Comparison of ENCODE assay signal across 16 cellular contexts in the genomic region with DNA sequence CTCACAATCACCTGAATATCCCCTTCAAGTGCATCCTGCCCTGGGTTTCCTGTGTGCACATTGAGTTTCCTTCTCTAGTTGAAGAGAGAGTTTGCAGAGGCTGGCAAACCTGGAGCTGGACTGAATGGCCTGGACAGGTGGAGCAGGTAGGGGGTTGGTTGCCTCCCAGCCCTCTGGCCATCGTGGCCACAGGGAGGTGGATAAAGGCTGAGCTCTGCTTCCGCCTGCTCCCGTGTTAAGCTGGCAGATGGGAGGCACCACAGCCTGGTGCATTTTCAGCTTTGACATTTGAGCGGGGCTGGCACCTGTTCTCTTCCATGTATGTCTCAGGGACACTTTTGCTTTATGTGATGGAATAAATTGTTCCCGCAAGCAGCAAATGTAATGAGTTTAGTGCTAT. TPM values are rescaled to one million over a fixed set of nuclear protein-coding genes. Genes with fewer than 3 reads are reported as not detected.
DNase-seq lines count a peak whose midpoint lies in the region; ATAC-seq and TF ChIP-seq lines count a peak whose summit lies in the region.
"Had no signal": no experiment of that assay in that cellular context is flagged by ENCODE, and none has a peak within 500 bp of the region (broad histone marks: within the 10 kb centered on the region; RNA-seq: fewer than 3 reads in every experiment).

No MANE protein-coding gene starts in this region.

- no peaks in the 10 kb centered on the region for H3K9me3 ChIP-seq in ascending aorta

- no peaks in the 10 kb centered on the region for H3K27me3 ChIP-seq in ascending aorta

- H3K4me1 Mint-ChIP-seq in activated naive CD4-positive, alpha-beta T cell treated with anti-CD3 and anti-CD28 coated beads for 36 hours (ENCODE audit: low read depth) = peaks cover 44% of the 10 kb centered on the region

- no peaks in the 10 kb centered on the region for H3K9me3 Mint-ChIP-seq in activated naive CD4-positive, alpha-beta T cell treated with anti-CD3 and anti-CD28 coated beads for 36 hours
- H3K9me3 Mint-ChIP-seq: activated naive CD8-positive, alpha-beta T cell treated with anti-CD3 and anti-CD28 coated beads, Interleukin-2, amount 10 ng/mL, durations not matched to agents 7 days and 5 days; activated T-cell treated with anti-CD3 and anti-CD28 coated beads, Interleukin-2, amount 50 U/mL, for 24 hours; CD8-positive, alpha-beta memory T cell; immature natural killer cell; nephron progenitor cell had no signal

- no peak overlapping the region for H3K4me3 Mint-ChIP-seq in activated naive CD4-positive, alpha-beta T cell treated with anti-CD3 and anti-CD28 coated beads for 36 hours
- H3K4me3 Mint-ChIP-seq: activated naive CD8-positive, alpha-beta T cell treated with anti-CD3 and anti-CD28 coated beads, Interleukin-2, amount 10 ng/mL, durations not matched to agents 7 days and 5 days; activated T-cell treated with anti-CD3 and anti-CD28 coated beads, Interleukin-2, amount 50 U/mL, for 24 hours; CD8-positive, alpha-beta memory T cell; immature natural killer cell; nephron progenitor cell had no signal

- no peaks in the 10 kb centered on the region for H3K27me3 Mint-ChIP-seq in activated naive CD4-positive, alpha-beta T cell treated with anti-CD3 and anti-CD28 coated beads for 36 hours (ENCODE audit: low read depth)
- H3K27me3 Mint-ChIP-seq: activated naive CD8-positive, alpha-beta T cell treated with anti-CD3 and anti-CD28 coated beads, Interleukin-2, amount 10 ng/mL, durations not matched to agents 7 days and 5 days; activated T-cell treated with anti-CD3 and anti-CD28 coated beads, Interleukin-2, amount 50 U/mL, for 24 hours; CD8-positive, alpha-beta memory T cell had no signal

- H3K27ac Mint-ChIP-seq in activated naive CD4-positive, alpha-beta T cell treated with anti-CD3 and anti-CD28 coated beads for 36 hours = no peak overlapping the region
- H3K27ac Mint-ChIP-seq: activated naive CD8-positive, alpha-beta T cell treated with anti-CD3 and anti-CD28 coated beads, Interleukin-2, amount 10 ng/mL, durations not matched to agents 7 days and 5 days; activated T-cell treated with anti-CD3 and anti-CD28 coated beads, Interleukin-2, amount 50 U/mL, for 24 hours; nephron progenitor cell had no signal

- TF ChIP-seq CTCF in ascending aorta (IDR thresholded peaks at IDR 0.05) = no peak

- H3K36me3 Mint-ChIP-seq in activated naive CD4-positive, alpha-beta T cell treated with anti-CD3 and anti-CD28 coated beads for 36 hours (ENCODE audit: low read depth) = no peaks in the 10 kb centered on the region

- peak overlapping the region in 1 of 2 donors; percentile 15 for H3K4me3 ChIP-seq in ascending aorta

- H3K4me1 ChIP-seq in ascending aorta = peaks cover 29 to 94% of the 10 kb centered on the region in 2 donors

- CTCF ChIA-PET in activated naive CD4-positive, alpha-beta T cell treated with anti-CD3 and anti-CD28 coated beads for 36 hours (lab: Charles Lee) = interaction anchor here (0.8 to 1.5 kb wide), 4 partner anchors 34 to 114 kb away, joined by 3 to 5 read pairs (median 4); no protein-coding TSS in a partner anchor

- H3K36me3 ChIP-seq in ascending aorta = peaks cover 11 to 29% of the 10 kb centered on the region in 2 donors

- DNase-seq in NCI-H748 (lab: John Stamatoyannopoulos, UW; ENCODE audit: unreplicated experiment) = peak; percentile 61
- DNase-seq in NCI-H748 treated with DMSO at 0.1 percent for 48 hours (lab: John Stamatoyannopoulos, UW) = no peak
- DNase-seq in NCI-H2107 (lab: John Stamatoyannopoulos, UW) = peak; percentile 86
- peak in 1 of 2 donors; percentile 2 for DNase-seq in ascending aorta (ENCODE audit: low spot score in 2 of 2)
- DNase-seq in RPMI8226 = no peak
- DNase-seq in activated naive CD4-positive, alpha-beta T cell treated with anti-CD3 and anti-CD28 coated beads for 36 hours = no peak
- DNase-seq: activated CD4-positive, alpha-beta T cell treated with anti-CD3 and anti-CD28 coated beads for 4 hours; activated naive CD8-positive, alpha-beta T cell treated with anti-CD3 and anti-CD28 coated beads, Interleukin-2, amount 10 ng/mL, durations not matched to agents 7 days and 5 days; activated T-cell treated with anti-CD3 and anti-CD28 coated beads, Interleukin-2, amount 50 U/mL, for 24 hours; CD8-positive, alpha-beta memory T cell; immature natural killer cell; NCI-H526 treated with DMSO at 0.1 percent for 48 hours; nephron progenitor cell; Right ventricle myocardium superior had no signal

- H3K27ac ChIP-seq in ascending aorta = peak overlapping the region; percentile 92 to 93
- peak overlapping the region; percentile 10 for H3K27ac ChIP-seq in temporal lobe (ENCODE audit: low read depth, low read length)

- intact Hi-C loops in ascending aorta (cut with DNase I) = loop anchor here (2.0 to 5.0 kb wide), 2 partner anchors 15 to 116 kb away; no protein-coding TSS in a partner anchor
- intact Hi-C loops in activated naive CD4-positive, alpha-beta T cell treated with anti-CD3 and anti-CD28 coated beads for 36 hours (cut with micrococcal nuclease) = no loop called here

- ATAC-seq in SK-N-SH treated with all-trans-retinoic acid at 6 μM for 48 hours = no peak

TF ChIP-seq in SK-N-SH treated with all-trans-retinoic acid at 6 μM for 48 hours, 23 proteins besides CTCF, POLR2A, EP300 and RAD21 (continues in another document):
- TF ChIP-seq ZNF565 (CRISPR knock-in tag; conservative IDR thresholded peaks at IDR 0.05; ENCODE audit: low read depth) (no peak), ISL1 (CRISPR knock-in tag; IDR thresholded peaks at IDR 0.05) (no peak), RARB (CRISPR knock-in tag; IDR thresholded peaks at IDR 0.05) (no peak), SNAI2 (CRISPR knock-in tag; IDR thresholded peaks at IDR 0.05) (no peak), PPARA (CRISPR knock-in tag; IDR thresholded peaks at IDR 0.05; ENCODE audit: borderline replicate concordance) (no peak), CSDC2 (CRISPR knock-in tag; IDR thresholded peaks at IDR 0.05) (no peak), ZC3H10 (CRISPR knock-in tag; IDR thresholded peaks at IDR 0.05) (no peak), TCF4 (CRISPR knock-in tag; IDR thresholded peaks at IDR 0.05; ENCODE audit: borderline replicate concordance) (no peak), GLIS3 (CRISPR knock-in tag; IDR thresholded peaks at IDR 0.05) (no peak), ZFP30 (CRISPR knock-in tag; IDR thresholded peaks at IDR 0.05) (no peak), ZNF8 (CRISPR knock-in tag; IDR thresholded peaks at IDR 0.05) (no peak), OSR1 (CRISPR knock-in tag; IDR thresholded peaks at IDR 0.05) (no peak), TOX (CRISPR knock-in tag; IDR thresholded peaks at IDR 0.05; ENCODE audit: borderline replicate concordance) (no peak)
- TF ChIP-seq, protein P1, sequence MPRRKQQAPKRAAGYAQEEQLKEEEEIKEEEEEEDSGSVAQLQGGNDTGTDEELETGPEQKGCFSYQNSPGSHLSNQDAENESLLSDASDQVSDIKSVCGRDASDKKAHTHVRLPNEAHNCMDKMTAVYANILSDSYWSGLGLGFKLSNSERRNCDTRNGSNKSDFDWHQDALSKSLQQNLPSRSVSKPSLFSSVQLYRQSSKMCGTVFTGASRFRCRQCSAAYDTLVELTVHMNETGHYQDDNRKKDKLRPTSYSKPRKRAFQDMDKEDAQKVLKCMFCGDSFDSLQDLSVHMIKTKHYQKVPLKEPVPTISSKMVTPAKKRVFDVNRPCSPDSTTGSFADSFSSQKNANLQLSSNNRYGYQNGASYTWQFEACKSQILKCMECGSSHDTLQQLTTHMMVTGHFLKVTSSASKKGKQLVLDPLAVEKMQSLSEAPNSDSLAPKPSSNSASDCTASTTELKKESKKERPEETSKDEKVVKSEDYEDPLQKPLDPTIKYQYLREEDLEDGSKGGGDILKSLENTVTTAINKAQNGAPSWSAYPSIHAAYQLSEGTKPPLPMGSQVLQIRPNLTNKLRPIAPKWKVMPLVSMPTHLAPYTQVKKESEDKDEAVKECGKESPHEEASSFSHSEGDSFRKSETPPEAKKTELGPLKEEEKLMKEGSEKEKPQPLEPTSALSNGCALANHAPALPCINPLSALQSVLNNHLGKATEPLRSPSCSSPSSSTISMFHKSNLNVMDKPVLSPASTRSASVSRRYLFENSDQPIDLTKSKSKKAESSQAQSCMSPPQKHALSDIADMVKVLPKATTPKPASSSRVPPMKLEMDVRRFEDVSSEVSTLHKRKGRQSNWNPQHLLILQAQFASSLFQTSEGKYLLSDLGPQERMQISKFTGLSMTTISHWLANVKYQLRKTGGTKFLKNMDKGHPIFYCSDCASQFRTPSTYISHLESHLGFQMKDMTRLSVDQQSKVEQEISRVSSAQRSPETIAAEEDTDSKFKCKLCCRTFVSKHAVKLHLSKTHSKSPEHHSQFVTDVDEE (CRISPR knock-in tag; IDR thresholded peaks at IDR 0.05) = no peak
- TF ChIP-seq, protein P2, sequence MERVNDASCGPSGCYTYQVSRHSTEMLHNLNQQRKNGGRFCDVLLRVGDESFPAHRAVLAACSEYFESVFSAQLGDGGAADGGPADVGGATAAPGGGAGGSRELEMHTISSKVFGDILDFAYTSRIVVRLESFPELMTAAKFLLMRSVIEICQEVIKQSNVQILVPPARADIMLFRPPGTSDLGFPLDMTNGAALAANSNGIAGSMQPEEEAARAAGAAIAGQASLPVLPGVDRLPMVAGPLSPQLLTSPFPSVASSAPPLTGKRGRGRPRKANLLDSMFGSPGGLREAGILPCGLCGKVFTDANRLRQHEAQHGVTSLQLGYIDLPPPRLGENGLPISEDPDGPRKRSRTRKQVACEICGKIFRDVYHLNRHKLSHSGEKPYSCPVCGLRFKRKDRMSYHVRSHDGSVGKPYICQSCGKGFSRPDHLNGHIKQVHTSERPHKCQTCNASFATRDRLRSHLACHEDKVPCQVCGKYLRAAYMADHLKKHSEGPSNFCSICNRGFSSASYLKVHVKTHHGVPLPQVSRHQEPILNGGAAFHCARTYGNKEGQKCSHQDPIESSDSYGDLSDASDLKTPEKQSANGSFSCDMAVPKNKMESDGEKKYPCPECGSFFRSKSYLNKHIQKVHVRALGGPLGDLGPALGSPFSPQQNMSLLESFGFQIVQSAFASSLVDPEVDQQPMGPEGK (CRISPR knock-in tag; IDR thresholded peaks at IDR 0.05; ENCODE audit: borderline replicate concordance) = no peak
- TF ChIP-seq, protein P3, sequence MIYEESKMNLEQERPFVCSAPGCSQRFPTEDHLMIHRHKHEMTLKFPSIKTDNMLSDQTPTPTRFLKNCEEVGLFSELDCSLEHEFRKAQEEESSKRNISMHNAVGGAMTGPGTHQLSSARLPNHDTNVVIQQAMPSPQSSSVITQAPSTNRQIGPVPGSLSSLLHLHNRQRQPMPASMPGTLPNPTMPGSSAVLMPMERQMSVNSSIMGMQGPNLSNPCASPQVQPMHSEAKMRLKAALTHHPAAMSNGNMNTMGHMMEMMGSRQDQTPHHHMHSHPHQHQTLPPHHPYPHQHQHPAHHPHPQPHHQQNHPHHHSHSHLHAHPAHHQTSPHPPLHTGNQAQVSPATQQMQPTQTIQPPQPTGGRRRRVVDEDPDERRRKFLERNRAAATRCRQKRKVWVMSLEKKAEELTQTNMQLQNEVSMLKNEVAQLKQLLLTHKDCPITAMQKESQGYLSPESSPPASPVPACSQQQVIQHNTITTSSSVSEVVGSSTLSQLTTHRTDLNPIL (CRISPR knock-in tag; IDR thresholded peaks at IDR 0.05; ENCODE audit: low read depth) = no peak

RNA-seq across cellular contexts. Expression of a gene that starts 11.1 kb away (rescaled TPM):
- total RNA-seq in ascending aorta = 237 TPM
- total RNA-seq in temporal lobe = 12.3 TPM
- 10 to 100 TPM; 48.7 to 54.6 TPM for total RNA-seq in activated naive CD4-positive, alpha-beta T cell treated with anti-CD3 and anti-CD28 coated beads for 36 hours

Comparison
In these comparisons a context has a peak if more than half of its experiments do, and no peak if none do; other contexts are left out.
1. DNase-seq: peak in NCI-H748 (single experiment) and NCI-H2107 (single experiment); none in NCI-H748 treated with DMSO at 0.1 percent for 48 hours (single experiment), RPMI8226 (single experiment) and activated naive CD4-positive, alpha-beta T cell treated with anti-CD3 and anti-CD28 coated beads for 36 hours (single experiment).